ENCODE assay signal across 25 cellular contexts in genomic region chr13:43251967-43252366, GRCh38.
"Had no signal": no experiment of that assay in that cellular context is flagged by ENCODE, and none has a peak within 500 bp of the region (broad histone marks: within the 10 kb centered on the region; RNA-seq: fewer than 3 reads in every experiment).

No MANE protein-coding gene starts in this region.

- H3K4me1 Mint-ChIP-seq: immature natural killer cell; memory B cell; naive thymus-derived CD4-positive, alpha-beta T cell; stimulated activated naive B cell treated with anti-CD40 and anti-IgM and Interleukin-4, amounts not matched to agents 10 μg/mL and 1 μg/mL and 100 μg/mL, for 72 hours had no signal

- H3K27ac Mint-ChIP-seq: immature natural killer cell; memory B cell; naive thymus-derived CD4-positive, alpha-beta T cell; natural killer cell treated with Interleukin-12 subunit alpha and Interleukin-12 subunit beta and Interleukin-15 and Interleukin-18, amount 100 ng/mL, for 72 hours; stimulated activated naive B cell treated with anti-CD40 and anti-IgM and Interleukin-4, amounts not matched to agents 10 μg/mL and 1 μg/mL and 100 μg/mL, for 72 hours had no signal

- H3K36me3 Mint-ChIP-seq: immature natural killer cell; memory B cell; naive thymus-derived CD4-positive, alpha-beta T cell; natural killer cell treated with Interleukin-12 subunit alpha and Interleukin-12 subunit beta and Interleukin-15 and Interleukin-18, amount 100 ng/mL, for 72 hours; stimulated activated naive B cell treated with anti-CD40 and anti-IgM and Interleukin-4, amounts not matched to agents 10 μg/mL and 1 μg/mL and 100 μg/mL, for 72 hours had no signal

- H3K4me3 Mint-ChIP-seq: immature natural killer cell; memory B cell; naive thymus-derived CD4-positive, alpha-beta T cell; natural killer cell treated with Interleukin-12 subunit alpha and Interleukin-12 subunit beta and Interleukin-15 and Interleukin-18, amount 100 ng/mL, for 72 hours; stimulated activated naive B cell treated with anti-CD40 and anti-IgM and Interleukin-4, amounts not matched to agents 10 μg/mL and 1 μg/mL and 100 μg/mL, for 72 hours had no signal

- H3K9me3 Mint-ChIP-seq: immature natural killer cell; memory B cell; naive thymus-derived CD4-positive, alpha-beta T cell; natural killer cell treated with Interleukin-12 subunit alpha and Interleukin-12 subunit beta and Interleukin-15 and Interleukin-18, amount 100 ng/mL, for 72 hours; stimulated activated naive B cell treated with anti-CD40 and anti-IgM and Interleukin-4, amounts not matched to agents 10 μg/mL and 1 μg/mL and 100 μg/mL, for 72 hours had no signal

- ATAC-seq: left colon; left lung; mucosa of descending colon; naive thymus-derived CD4-positive, alpha-beta T cell; natural killer cell treated with Interleukin-12 subunit alpha and Interleukin-12 subunit beta and Interleukin-15 and Interleukin-18, amount 100 ng/mL, for 72 hours; sciatic nerve; stimulated activated naive B cell treated with anti-CD40 and anti-IgM and Interleukin-4, amounts not matched to agents 10 μg/mL and 1 μg/mL and 100 μg/mL, for 72 hours; stimulated activated naive CD8-positive, alpha-beta T cell treated with anti-CD3 and anti-CD28 coated beads, Interleukin-15, Interleukin-2, amounts not matched to agents 100 U/mL and 50 U/mL, for 24 hours; upper lobe of right lung had no signal

- DNase-seq: hypothalamus; immature natural killer cell; kidney; left colon; left lung; midbrain; mucosa of descending colon; naive thymus-derived CD4-positive, alpha-beta T cell; ovary; posterior cingulate gyrus; retina; right cardiac atrium; stimulated activated CD4-positive, alpha-beta T cell treated with anti-CD3 and anti-CD28 coated beads, Interleukin-12 subunit alpha, Interleukin-12 subunit beta, amount 100 ng/mL, for 4 hours; stimulated activated CD4-positive, alpha-beta T cell treated with anti-CD3 and anti-CD28 coated beads, Interleukin-15, amount 100 ng/mL, for 24 hours; stimulated activated CD4-positive, alpha-beta T cell treated with anti-CD3 and anti-CD28 coated beads, Interleukin-2, amount 100 ng/mL, for 24 hours; stimulated activated CD4-positive, alpha-beta T cell treated with anti-CD3 and anti-CD28 coated beads, Interleukin-4, amount 100 ng/mL, for 1 hour; stimulated activated naive B cell treated with anti-CD40 and anti-IgM and Interleukin-4, amounts not matched to agents 10 μg/mL and 1 μg/mL and 100 μg/mL, for 72 hours; stimulated activated naive CD8-positive, alpha-beta T cell treated with anti-CD3 and anti-CD28 coated beads, Interleukin-15, Interleukin-2, amounts not matched to agents 100 U/mL and 50 U/mL, for 24 hours; stomach; tibial artery; trophoblast cell; upper lobe of right lung had no signal
